ENCODE assay signal across 15 cellular contexts in the genomic region with DNA sequence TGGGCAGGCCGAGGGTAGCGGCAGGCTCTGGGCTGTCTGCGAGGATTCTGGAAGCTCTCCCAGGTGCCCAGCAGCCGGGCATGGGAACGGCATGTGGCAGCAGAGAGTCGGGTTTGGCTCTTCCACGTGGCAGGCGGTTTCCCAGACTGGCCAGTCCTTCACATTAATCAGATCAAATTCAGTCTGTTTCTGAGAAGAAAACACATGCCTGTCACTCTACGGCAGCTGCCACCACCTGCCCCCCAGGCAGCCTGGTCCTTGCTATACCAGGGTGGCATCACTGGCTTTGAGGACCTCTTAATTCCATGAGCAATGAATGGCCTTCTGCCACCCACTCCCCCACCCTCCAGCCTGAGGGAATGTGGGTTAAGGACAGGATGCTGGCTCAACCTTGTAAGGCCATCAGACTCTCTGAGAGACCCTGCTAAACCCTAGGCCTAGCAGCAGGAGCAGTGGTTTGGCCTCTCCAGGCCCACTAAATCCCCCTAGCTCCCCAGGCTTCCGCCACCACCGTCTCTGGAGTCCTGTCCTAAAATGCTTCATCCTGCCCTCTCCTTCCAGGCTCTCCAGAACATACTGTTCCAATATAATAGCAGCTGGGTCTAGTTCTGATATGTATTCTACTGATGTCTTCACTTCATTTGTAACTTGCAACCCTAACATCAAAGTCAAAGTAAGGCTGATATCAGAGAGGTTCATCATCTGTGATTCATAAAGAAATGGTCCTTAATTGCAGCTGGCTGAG. TPM values are rescaled to one million over a fixed set of nuclear protein-coding genes. Genes with fewer than 3 reads are reported as not detected.
DNase-seq lines count a peak whose midpoint lies in the region; ATAC-seq, FAIRE-seq and TF ChIP-seq lines count a peak whose summit lies in the region.
"Had no signal": no experiment of that assay in that cellular context is flagged by ENCODE, and none has a peak within 500 bp of the region (broad histone marks: within the 10 kb centered on the region; RNA-seq: fewer than 3 reads in every experiment).

No MANE protein-coding gene starts in this region.

- 71 to 84% (median 75%) methylated on average over 5 to 11 of the region's 11 CpGs for WGBS in adrenal gland, 4 donors
- WGBS in heart right ventricle, 2 donors: 86 to 90% methylated on average over 11 of the region's 11 CpGs
- whole genome bisulfite sequencing in gastroesophageal sphincter (ENCODE audit: low coverage in 1 of 2), 2 donors: 75 to 87% methylated on average over 2 to 3 of the region's 11 CpGs

- H3K4me3 ChIP-seq in adrenal gland: no peak overlapping the region
- H3K4me3 ChIP-seq in heart right ventricle: no peak overlapping the region
- no peak overlapping the region for H3K4me3 ChIP-seq in gastroesophageal sphincter
- H3K4me3 ChIP-seq in kidney (ENCODE audit: low read length in 2 of 2): no peak overlapping the region
- H3K4me3 ChIP-seq: BLaER1 treated with 17β-estradiol and CSF1 and Interleukin-3, amounts not matched to agents 10 nM and 100 nM; vagina had no signal

- peaks cover 19% of the 10 kb centered on the region for H3K9me3 Mint-ChIP-seq in osteocyte (ENCODE audit: unreplicated experiment)

- DNase-seq in D721Med (ENCODE audit: insufficient read length, low spot score): peak; percentile 2
- peak in 5 of 7 donors; percentile 21 to 66 (median 34) for DNase-seq in adrenal gland
- no peak for DNase-seq in heart right ventricle
- peak; percentile 73 for DNase-seq in osteocyte (ENCODE audit: extremely low spot score, unreplicated experiment)
- no peak for DNase-seq in GOT3 (lab: John Stamatoyannopoulos, UW)
- no peak for DNase-seq in DMS 273 (lab: John Stamatoyannopoulos, UW; ENCODE audit: unreplicated experiment)
- DNase-seq in kidney: no peak
- DNase-seq: activated naive CD4-positive, alpha-beta T cell treated with Interleukin-2 at 50 U/mL for 16 hours; DND-41; NCI-H2029 treated with DMSO at 0.1 percent for 48 hours; SHP77 treated with DMSO at 0.1 percent for 48 hours had no signal

- H3K36me3 Mint-ChIP-seq in osteocyte (ENCODE audit: unreplicated experiment): peaks cover 20% of the 10 kb centered on the region

- H3K9me3 ChIP-seq in adrenal gland (replicated peaks in 1 of 3) (peaks cover 0 to 3% (median 0%) of the 10 kb centered on the region in 3 donors), heart right ventricle (peaks cover 0 to 15% (median 4%) of the 10 kb centered on the region in 11 donors), gastroesophageal sphincter (no peaks in the 10 kb centered on the region), kidney (ENCODE audit: control insufficient read depth in 1 of 2, low read length in 2 of 2) (no peaks in the 10 kb centered on the region)
- H3K9me3 ChIP-seq: vagina had no signal

- intact Hi-C loops in adrenal gland (cut with DNase I): no loop called here
- intact Hi-C loops in heart right ventricle (cut with DNase I): no loop called here
- intact Hi-C loops in kidney (cut with DNase I): no loop called here

- TF ChIP-seq POLR2A in adrenal gland (IDR thresholded peaks at IDR 0.05) (no peak), gastroesophageal sphincter (IDR thresholded peaks at IDR 0.05) (no peak)

- H3K27me3 ChIP-seq in adrenal gland (no peaks in the 10 kb centered on the region), heart right ventricle (no peaks in the 10 kb centered on the region), gastroesophageal sphincter (no peaks in the 10 kb centered on the region)
- H3K27me3 ChIP-seq: BLaER1 treated with 17β-estradiol and CSF1 and Interleukin-3, amounts not matched to agents 10 nM and 100 nM; vagina had no signal

- H3K27ac ChIP-seq in adrenal gland: no peak overlapping the region
- peak overlapping the region in 1 of 10 donors; percentile 24 for H3K27ac ChIP-seq in heart right ventricle
- H3K27ac ChIP-seq in gastroesophageal sphincter: peak overlapping the region in 1 of 4 donors; percentile 4
- H3K27ac ChIP-seq in kidney (ENCODE audit: low read depth in 2 of 2, low read length in 2 of 2): no peak overlapping the region
- H3K27ac ChIP-seq: BLaER1 treated with 17β-estradiol and CSF1 and Interleukin-3, amounts not matched to agents 10 nM and 100 nM; vagina had no signal

- H3K27me3 Mint-ChIP-seq in osteocyte (ENCODE audit: unreplicated experiment): no peaks in the 10 kb centered on the region
- H3K27me3 Mint-ChIP-seq: dendritic cell treated with granulocyte-macrophage colony-stimulating factor and Interleukin-4, amounts not matched to agents 40 ng/mL and 50 ng/mL, for 4 days had no signal

- H3K36me3 ChIP-seq in adrenal gland (replicated peaks in 1 of 2): no peaks in the 10 kb centered on the region
- peaks cover 0 to 38% (median 9%) of the 10 kb centered on the region in 9 donors for H3K36me3 ChIP-seq in heart right ventricle
- peaks cover 0 to 51% of the 10 kb centered on the region in 2 donors for H3K36me3 ChIP-seq in gastroesophageal sphincter
- H3K36me3 ChIP-seq in kidney (ENCODE audit: control insufficient read depth in 1 of 2, insufficient read depth in 2 of 2, low read length in 2 of 2): peaks cover 4 to 9% of the 10 kb centered on the region in 2 donors

- H3K27ac Mint-ChIP-seq in osteocyte (ENCODE audit: unreplicated experiment): no peak overlapping the region
- H3K27ac Mint-ChIP-seq: dendritic cell treated with granulocyte-macrophage colony-stimulating factor and Interleukin-4, amounts not matched to agents 40 ng/mL and 50 ng/mL, for 4 days had no signal

- H3K4me1 ChIP-seq in adrenal gland (replicated peaks in 1 of 2) (no peaks in the 10 kb centered on the region), heart right ventricle (peaks cover 0 to 15% (median 0%) of the 10 kb centered on the region in 9 donors), gastroesophageal sphincter (peaks cover 0 to 5% (median 0%) of the 10 kb centered on the region in 3 donors), kidney (ENCODE audit: control insufficient read depth in 1 of 2, insufficient read depth in 1 of 2, low read depth in 1 of 2, low read length in 2 of 2) (no peaks in the 10 kb centered on the region)
- H3K4me1 ChIP-seq: BLaER1 treated with 17β-estradiol and CSF1 and Interleukin-3, amounts not matched to agents 10 nM and 100 nM; vagina had no signal

- H3K4me1 Mint-ChIP-seq in osteocyte (ENCODE audit: unreplicated experiment): peaks cover 2% of the 10 kb centered on the region

- FAIRE-seq in D721Med (lab: Jason Lieb, UNC): no peak
- no peak for FAIRE-seq in kidney (lab: Jason Lieb, UNC)

- TF ChIP-seq EP300 in gastroesophageal sphincter (IDR thresholded peaks at IDR 0.05): no peak

- TF ChIP-seq CTCF in D721Med (IDR thresholded peaks at IDR 0.05; ENCODE audit: insufficient read depth, missing control alignments) (no peak), adrenal gland (IDR thresholded peaks at IDR 0.05) (peak in 2 of 6 experiments; percentile 15 to 18), heart right ventricle (IDR thresholded peaks at IDR 0.05) (peak in 3 of 9 donors; percentile 19 to 36 (median 34)), osteocyte (IDR thresholded peaks at IDR 0.05) (no peak), gastroesophageal sphincter (IDR thresholded peaks at IDR 0.05) (no peak), kidney (IDR thresholded peaks at IDR 0.05; ENCODE audit: borderline replicate concordance, extremely low read depth, insufficient read depth) (no peak)

- H3K9ac ChIP-seq in kidney (ENCODE audit: low read length in 2 of 2): no peak overlapping the region
- H3K9ac ChIP-seq: BLaER1 treated with 17β-estradiol and CSF1 and Interleukin-3, amounts not matched to agents 10 nM and 100 nM had no signal

- ATAC-seq in heart right ventricle (peak in 6 of 8 donors; percentile 54 to 78 (median 64)), gastroesophageal sphincter (no peak)

- H3K4me3 Mint-ChIP-seq in osteocyte (ENCODE audit: unreplicated experiment): no peak overlapping the region
- H3K4me3 Mint-ChIP-seq: dendritic cell treated with granulocyte-macrophage colony-stimulating factor and Interleukin-4, amounts not matched to agents 40 ng/mL and 50 ng/mL, for 4 days had no signal

RNA-seq across cellular contexts. Expression of a gene that starts 47.8 kb away (rescaled TPM):
- 100 to 1,000 TPM in 2 of 8 donors, 10 to 100 TPM in 6; 49.3 to 120 (median 82.0) TPM for total RNA-seq in adrenal gland
- polyA plus RNA-seq in adrenal gland: 100 to 1,000 TPM in 1 of 3 donors, 10 to 100 TPM in 2; 32.9 to 139 (median 78.1) TPM
- total RNA-seq in heart right ventricle: 10 to 100 TPM; 36.6 to 63.6 (median 47.9) TPM
- polyA plus RNA-seq in heart right ventricle: 10 to 100 TPM; 38.8 to 81.7 TPM
- 173 and 179 TPM in 2 replicates for total RNA-seq in osteocyte
- total RNA-seq in gastroesophageal sphincter: 100 to 1,000 TPM in 2 of 4 donors, 10 to 100 TPM in 2; 42.3 to 173 (median 94.7) TPM
- 117 TPM for total RNA-seq in kidney
- 12.5 TPM for polyA plus RNA-seq in kidney (ENCODE audit: insufficient read depth, low read depth, low replicate concordance)

Comparison
In these comparisons a context has a peak if more than half of its experiments do, and no peak if none do; other contexts are left out.
1. DNase-seq: peak in D721Med (single experiment), adrenal gland (5 of 7) and osteocyte (single experiment); none in heart right ventricle (0 of 2), GOT3 (single experiment), DMS 273 (single experiment) and kidney (single experiment).